11 cellular contexts compared by ENCODE assay signal in genomic region chr10:132634241-132634946, GRCh38.
A peak's percentile ranks its signal among the peaks of the same experiment; 100 is the strongest.
DNase-seq lines count a peak whose midpoint lies in the region; ATAC-seq and TF ChIP-seq lines count a peak whose summit lies in the region.
"Had no signal": no experiment of that assay in that cellular context is flagged by ENCODE, and none has a peak within 500 bp of the region (broad histone marks: within the 10 kb centered on the region; RNA-seq: fewer than 3 reads in every experiment).

No MANE protein-coding gene starts in this region.

- H3K9me3 ChIP-seq in BLaER1 (peaks cover 4% of the 10 kb centered on the region; the same call in 1 of the 2 replicates), HEK293 (ENCODE audit: control insufficient read depth, insufficient read depth, low read depth, low read length) (no peaks in the 10 kb centered on the region), osteoblast (ENCODE audit: low read depth, low read length) (no peaks in the 10 kb centered on the region)

- no peaks in the 10 kb centered on the region for H3K27me3 Mint-ChIP-seq in chondrocyte (ENCODE audit: low read depth)

- H3K4me2 ChIP-seq in BLaER1 (peak overlapping the region; percentile 96), osteoblast (ENCODE audit: insufficient read depth, low read length) (no peak overlapping the region)

- no peak overlapping the region for H3K27ac Mint-ChIP-seq in chondrocyte (ENCODE audit: unreplicated experiment)

- no peak overlapping the region for H3K4me3 Mint-ChIP-seq in chondrocyte (ENCODE audit: unreplicated experiment)

- H2AFZ ChIP-seq in osteoblast (ENCODE audit: low read length) = no peak overlapping the region

- DNase-seq in chondrocyte (ENCODE audit: low spot score) = no peak
- DNase-seq in osteoblast (ENCODE audit: insufficient read length, low spot score, missing footprints) = peak; percentile 31
- DNase-seq in NCI-H2171 treated with DMSO at 0.1 percent for 48 hours (lab: John Stamatoyannopoulos, UW) = no peak
- no peak for DNase-seq in KG1 (lab: John Stamatoyannopoulos, UW)
- DNase-seq: NCI-H1930, SIG-M5 had no signal

- H3K4me3 ChIP-seq in BLaER1 (no peak overlapping the region), HEK293 (ENCODE audit: low read depth, low read length) (no peak overlapping the region), osteoblast (ENCODE audit: insufficient read depth, low read length) (no peak overlapping the region)

- ATAC-seq in HG02798 (IDR thresholded peaks at IDR 0.05; ENCODE audit: poor library complexity, unreplicated experiment) (no peak), GM21515 (IDR thresholded peaks at IDR 0.05; ENCODE audit: unreplicated experiment) (no peak)

- H3K79me2 ChIP-seq in osteoblast (ENCODE audit: insufficient read depth, low read length) = peaks cover 23% of the 10 kb centered on the region

- POLR2A ChIA-PET in HEK293 (lab: Yijun Ruan, JAX) = no interaction called here

- H3K36me3 ChIP-seq in BLaER1 = no peaks in the 10 kb centered on the region
- H3K36me3 ChIP-seq in HEK293 (ENCODE audit: control insufficient read depth in 2 of 2, insufficient read depth in 1 of 2, low read length in 2 of 2) = no peaks in the 10 kb centered on the region
- H3K36me3 ChIP-seq in osteoblast (ENCODE audit: insufficient read depth, low read length) = no peaks in the 10 kb centered on the region

- CTCF ChIA-PET in HEK293 (lab: Yijun Ruan, JAX) = interaction anchor here (0.7 to 1.2 kb wide), 5 partner anchors 17 to 247 kb away, joined by 3 read pairs; no protein-coding TSS in a partner anchor

- H3K4me1 Mint-ChIP-seq in chondrocyte (ENCODE audit: low read depth) = peaks cover 53% of the 10 kb centered on the region

- peaks cover 96% of the 10 kb centered on the region for H4K20me1 ChIP-seq in BLaER1
- peaks cover 45% of the 10 kb centered on the region for H4K20me1 ChIP-seq in osteoblast (ENCODE audit: insufficient read depth, low read length)

- H3K4me1 ChIP-seq in BLaER1 (peaks cover 84% of the 10 kb centered on the region), HEK293 (ENCODE audit: control insufficient read depth, insufficient read depth, low read length) (no peaks in the 10 kb centered on the region), osteoblast (ENCODE audit: insufficient read depth, low read length) (peaks cover 14% of the 10 kb centered on the region)

- H3K9me3 Mint-ChIP-seq in chondrocyte (ENCODE audit: low read depth) = no peaks in the 10 kb centered on the region

- TF ChIP-seq CTCF in HEK293 (tag by site-specific recombination; IDR thresholded peaks at IDR 0.05) (no peak), chondrocyte (IDR thresholded peaks at IDR 0.05) (peak; percentile 22), osteoblast (IDR thresholded peaks at IDR 0.05; ENCODE audit: extremely low read depth, low read depth, low read length) (no peak)

- H3K27me3 ChIP-seq in BLaER1 = no peaks in the 10 kb centered on the region
- no peaks in the 10 kb centered on the region for H3K27me3 ChIP-seq in osteoblast (ENCODE audit: insufficient read depth, low read length)

- no peaks in the 10 kb centered on the region for H3K36me3 Mint-ChIP-seq in chondrocyte (ENCODE audit: low read depth)

- H3K9ac ChIP-seq in BLaER1 = no peak overlapping the region

- H3K27ac ChIP-seq in BLaER1 = no peak overlapping the region; the same call in 1 of the 2 replicates
- H3K27ac ChIP-seq in HEK293 (ENCODE audit: extremely low read depth, low read depth, low read length) = no peak overlapping the region
- no peak overlapping the region for H3K27ac ChIP-seq in osteoblast (ENCODE audit: low read depth, low read length)
- H3K27ac ChIP-seq: epithelial cell of prostate had no signal

TF ChIP-seq in HEK293, 187 proteins besides CTCF, POLR2A, EP300 and RAD21:
- TF ChIP-seq KLF1 (tag by site-specific recombination; IDR thresholded peaks at IDR 0.05) (peak; percentile 98), ZNF133 (tag by site-specific recombination; IDR thresholded peaks at IDR 0.05) (no peak), KLF9 (tag by site-specific recombination; IDR thresholded peaks at IDR 0.05; ENCODE audit: low read depth) (peak; percentile 61)
